In the genomic region with DNA sequence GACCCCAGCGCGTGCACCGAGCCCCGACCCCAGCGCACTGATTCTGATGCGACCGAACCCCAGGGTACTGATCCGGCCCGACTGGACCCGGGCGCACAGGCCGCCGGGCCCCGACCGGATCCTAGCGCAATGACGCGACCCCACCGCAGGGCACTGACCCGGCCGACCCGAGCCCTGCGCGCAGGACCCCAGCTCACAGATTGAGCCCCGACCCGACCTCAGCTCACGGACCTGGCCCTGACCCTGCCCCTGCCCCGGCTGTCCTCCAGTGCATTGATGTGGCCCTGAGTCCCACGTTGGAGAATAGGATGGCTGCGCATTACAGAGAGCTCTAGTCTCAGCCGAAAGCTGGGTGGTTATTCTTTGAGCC, we compare ENCODE assay signal across 8 cellular contexts. TPM values are rescaled to one million over a fixed set of nuclear protein-coding genes. Genes with fewer than 3 reads are reported as not detected.
DNase-seq lines count a peak whose midpoint lies in the region; ATAC-seq and TF ChIP-seq lines count a peak whose summit lies in the region.

No MANE protein-coding gene starts in this region.

- peak overlapping the region; percentile 84 for H3K4me3 ChIP-seq in kidney epithelial cell (ENCODE audit: low read depth, low read length)

- intact Hi-C loops in activated CD8-positive, alpha-beta T cell treated with anti-CD3 and anti-CD28 coated beads for 36 hours (cut with micrococcal nuclease), result no loop called here

- H3K9me3 Mint-ChIP-seq in activated CD8-positive, alpha-beta T cell treated with anti-CD3 and anti-CD28 coated beads for 36 hours, result no peaks in the 10 kb centered on the region
- H3K9me3 Mint-ChIP-seq in type B pancreatic cell, result no peaks in the 10 kb centered on the region

- CTCF ChIA-PET in activated CD8-positive, alpha-beta T cell treated with anti-CD3 and anti-CD28 coated beads for 36 hours (lab: Charles Lee), result interaction anchor here (0.6 to 4.3 kb wide), 4 partner anchors 11 to 279 kb away, joined by 3 to 25 read pairs (median 3); no protein-coding TSS in a partner anchor

- H3K27ac Mint-ChIP-seq in activated CD8-positive, alpha-beta T cell treated with anti-CD3 and anti-CD28 coated beads for 36 hours, result peak overlapping the region; percentile 50
- H3K27ac Mint-ChIP-seq in type B pancreatic cell, result no peak overlapping the region

- no peaks in the 10 kb centered on the region for H3K36me3 ChIP-seq in kidney epithelial cell (ENCODE audit: control insufficient read depth, insufficient read depth, low read length)

- H3K4me3 Mint-ChIP-seq in activated CD8-positive, alpha-beta T cell treated with anti-CD3 and anti-CD28 coated beads for 36 hours, result peak overlapping the region; percentile 87
- peak overlapping the region; percentile 86 for H3K4me3 Mint-ChIP-seq in type B pancreatic cell

- peaks cover 63% of the 10 kb centered on the region for H3K36me3 Mint-ChIP-seq in activated CD8-positive, alpha-beta T cell treated with anti-CD3 and anti-CD28 coated beads for 36 hours (ENCODE audit: low read depth)
- peaks cover 4% of the 10 kb centered on the region for H3K36me3 Mint-ChIP-seq in type B pancreatic cell

- no peaks in the 10 kb centered on the region for H3K27me3 ChIP-seq in kidney epithelial cell (ENCODE audit: control insufficient read depth, insufficient read depth, low read length)

- TF ChIP-seq CTCF in activated CD8-positive, alpha-beta T cell treated with anti-CD3 and anti-CD28 coated beads for 36 hours (IDR thresholded peaks at IDR 0.05), result no peak
- no peak for TF ChIP-seq CTCF in kidney epithelial cell (IDR thresholded peaks at IDR 0.05; ENCODE audit: insufficient read depth, low read length, poor library complexity, severe bottlenecking)
- TF ChIP-seq CTCF in type B pancreatic cell (conservative IDR thresholded peaks at IDR 0.05), result no peak

- peaks cover 32% of the 10 kb centered on the region for H3K4me1 Mint-ChIP-seq in activated CD8-positive, alpha-beta T cell treated with anti-CD3 and anti-CD28 coated beads for 36 hours (ENCODE audit: low read depth)
- peaks cover 14% of the 10 kb centered on the region for H3K4me1 Mint-ChIP-seq in type B pancreatic cell (ENCODE audit: unreplicated experiment)

- ATAC-seq in GM19035 (IDR thresholded peaks at IDR 0.05; ENCODE audit: unreplicated experiment) (peak; percentile 25), HG03064 (IDR thresholded peaks at IDR 0.05; ENCODE audit: low read depth, unreplicated experiment) (peak; percentile 4)
- peak; percentile 28 for ATAC-seq in activated CD8-positive, alpha-beta T cell treated with anti-CD3 and anti-CD28 coated beads for 36 hours

- H3K27me3 Mint-ChIP-seq in activated CD8-positive, alpha-beta T cell treated with anti-CD3 and anti-CD28 coated beads for 36 hours, result no peaks in the 10 kb centered on the region
- H3K27me3 Mint-ChIP-seq in type B pancreatic cell, result no peaks in the 10 kb centered on the region

- POLR2A ChIA-PET in activated CD8-positive, alpha-beta T cell treated with anti-CD3 and anti-CD28 coated beads for 36 hours (lab: Charles Lee), result interaction anchor here (0.6 to 1.3 kb wide), 8 partner anchors 10 to 446 kb away, joined by 3 to 5 read pairs (median 4); no protein-coding TSS in a partner anchor

- DNase-seq in activated CD8-positive, alpha-beta T cell treated with anti-CD3 and anti-CD28 coated beads for 36 hours, result peak; percentile 12
- DNase-seq in kidney epithelial cell (ENCODE audit: low read depth), result no peak
- DNase-seq in type B pancreatic cell (ENCODE audit: extremely low spot score, unreplicated experiment), result no peak
- no peak for DNase-seq in cerebellar cortex (ENCODE audit: low spot score)
- DNase-seq in EL, result no peak
- DNase-seq in NOMO-1 treated with dmso at 0.1 percent for 144 hours (lab: John Stamatoyannopoulos, UW; ENCODE audit: unreplicated experiment), result no peak

RNA-seq across cellular contexts. Expression of a gene that starts 0.4 kb away (rescaled TPM):
- 10 to 100 TPM; 31.0 to 36.9 TPM for total RNA-seq in activated CD8-positive, alpha-beta T cell treated with anti-CD3 and anti-CD28 coated beads for 36 hours
- total RNA-seq in kidney epithelial cell (7.4 and 10.8 TPM in 2 replicates), type B pancreatic cell (ENCODE audit: low replicate concordance) (9.3 and 18.2 TPM in 2 replicates)

RNA-seq across cellular contexts. Expression of a gene that starts 0.5 kb away (rescaled TPM):
- 10 to 100 TPM; 46.6 to 51.7 TPM for total RNA-seq in activated CD8-positive, alpha-beta T cell treated with anti-CD3 and anti-CD28 coated beads for 36 hours
- total RNA-seq in kidney epithelial cell, result 47.3 and 47.9 TPM in 2 replicates
- 38.2 and 55.6 TPM in 2 replicates for total RNA-seq in type B pancreatic cell (ENCODE audit: low replicate concordance)

RNA-seq across cellular contexts. Expression of a gene that starts 42.3 kb away (rescaled TPM):
- 1 to 10 TPM; 4.6 to 6.0 TPM for total RNA-seq in activated CD8-positive, alpha-beta T cell treated with anti-CD3 and anti-CD28 coated beads for 36 hours
- 0.68 and 1.3 TPM in 2 replicates for total RNA-seq in kidney epithelial cell
- 20.8 and 27.5 TPM in 2 replicates for total RNA-seq in type B pancreatic cell (ENCODE audit: low replicate concordance)
